Comparison of ENCODE assay signal across 21 cellular contexts in the genomic region with DNA sequence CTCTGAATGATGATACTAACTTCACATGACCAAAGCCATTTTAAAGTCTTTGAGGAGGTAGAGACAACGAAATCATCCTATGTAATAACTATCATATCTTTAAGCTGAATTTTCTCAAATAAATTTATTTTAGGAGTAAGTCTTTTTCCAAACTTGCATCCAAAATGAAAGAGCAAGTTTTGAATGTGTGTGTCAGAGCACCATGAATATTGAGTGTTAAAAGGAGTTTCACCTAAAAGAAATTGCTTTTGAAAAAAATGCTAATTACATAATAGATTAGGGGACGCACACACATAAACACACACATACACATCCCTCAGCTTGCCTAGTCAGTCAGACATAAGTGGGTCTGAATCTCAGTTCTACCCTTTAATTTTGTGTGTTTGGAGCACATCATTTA.
"Had no signal": no experiment of that assay in that cellular context is flagged by ENCODE, and none has a peak within 500 bp of the region (broad histone marks: within the 10 kb centered on the region; RNA-seq: fewer than 3 reads in every experiment).

No MANE protein-coding gene starts in this region.

- H3K4me1 ChIP-seq: adrenal gland, breast epithelium, colonic mucosa, stomach, upper lobe of right lung had no signal

- DNase-seq: activated gamma-delta T cell treated with Interleukin-2 at 50 U/mL for 16 hours; activated T-cell treated with anti-CD3 and anti-CD28 coated beads, Interleukin-2, amount 50 U/mL, for 1 hour; adrenal gland; colonic mucosa; head of caudate nucleus; nucleus accumbens; posterior cingulate gyrus; small intestine; stomach; T-cell; upper lobe of right lung had no signal

- H3K4me3 Mint-ChIP-seq: central memory CD8-positive, alpha-beta T cell; memory B cell; natural killer cell treated with Interleukin-12 subunit alpha and Interleukin-12 subunit beta and Interleukin-15 and Interleukin-18, amount 100 ng/mL, for 72 hours; stimulated activated memory B cell treated with anti-CD40 and anti-IgM and Interleukin-4, amounts not matched to agents 10 μg/mL and 1 μg/mL and 100 μg/mL, for 72 hours; T-cell had no signal

- H3K27ac ChIP-seq: adrenal gland, breast epithelium, colonic mucosa, epithelial cell of prostate, gastroesophageal sphincter, stomach, thoracic aorta, upper lobe of right lung had no signal

- H3K9me3 Mint-ChIP-seq: activated naive CD4-positive, alpha-beta T cell treated with anti-CD3 and anti-CD28 coated beads, Interleukin-2, amount 50 U/mL, for 72 hours; central memory CD8-positive, alpha-beta T cell; memory B cell; stimulated activated memory B cell treated with anti-CD40 and anti-IgM and Interleukin-4, amounts not matched to agents 10 μg/mL and 1 μg/mL and 100 μg/mL, for 72 hours; T-cell had no signal

- H3K4me1 Mint-ChIP-seq: central memory CD8-positive, alpha-beta T cell; memory B cell; T-cell had no signal

- ATAC-seq: activated naive CD4-positive, alpha-beta T cell treated with anti-CD3 and anti-CD28 coated beads, Interleukin-2, amount 50 U/mL, for 72 hours; gastroesophageal sphincter; natural killer cell treated with Interleukin-12 subunit alpha and Interleukin-12 subunit beta and Interleukin-15 and Interleukin-18, amount 100 ng/mL, for 72 hours; sciatic nerve; stimulated activated memory B cell treated with anti-CD40 and anti-IgM and Interleukin-4, amounts not matched to agents 10 μg/mL and 1 μg/mL and 100 μg/mL, for 72 hours; T-cell; upper lobe of right lung had no signal

- H3K27ac Mint-ChIP-seq: activated naive CD4-positive, alpha-beta T cell treated with anti-CD3 and anti-CD28 coated beads, Interleukin-2, amount 50 U/mL, for 72 hours; memory B cell; natural killer cell treated with Interleukin-12 subunit alpha and Interleukin-12 subunit beta and Interleukin-15 and Interleukin-18, amount 100 ng/mL, for 72 hours; stimulated activated memory B cell treated with anti-CD40 and anti-IgM and Interleukin-4, amounts not matched to agents 10 μg/mL and 1 μg/mL and 100 μg/mL, for 72 hours; T-cell had no signal

- H3K4me3 ChIP-seq: adrenal gland, breast epithelium, colonic mucosa, stomach, thoracic aorta, upper lobe of right lung had no signal

- H3K27me3 ChIP-seq: adrenal gland, breast epithelium, colonic mucosa, gastroesophageal sphincter, stomach, upper lobe of right lung had no signal

- H3K27me3 Mint-ChIP-seq: memory B cell; natural killer cell treated with Interleukin-12 subunit alpha and Interleukin-12 subunit beta and Interleukin-15 and Interleukin-18, amount 100 ng/mL, for 72 hours had no signal

- H3K36me3 ChIP-seq: adrenal gland, breast epithelium, colonic mucosa, gastroesophageal sphincter, stomach, thoracic aorta, upper lobe of right lung had no signal

- H3K36me3 Mint-ChIP-seq: activated naive CD4-positive, alpha-beta T cell treated with anti-CD3 and anti-CD28 coated beads, Interleukin-2, amount 50 U/mL, for 72 hours; memory B cell; natural killer cell treated with Interleukin-12 subunit alpha and Interleukin-12 subunit beta and Interleukin-15 and Interleukin-18, amount 100 ng/mL, for 72 hours; stimulated activated memory B cell treated with anti-CD40 and anti-IgM and Interleukin-4, amounts not matched to agents 10 μg/mL and 1 μg/mL and 100 μg/mL, for 72 hours; T-cell had no signal
